In the genomic region with DNA sequence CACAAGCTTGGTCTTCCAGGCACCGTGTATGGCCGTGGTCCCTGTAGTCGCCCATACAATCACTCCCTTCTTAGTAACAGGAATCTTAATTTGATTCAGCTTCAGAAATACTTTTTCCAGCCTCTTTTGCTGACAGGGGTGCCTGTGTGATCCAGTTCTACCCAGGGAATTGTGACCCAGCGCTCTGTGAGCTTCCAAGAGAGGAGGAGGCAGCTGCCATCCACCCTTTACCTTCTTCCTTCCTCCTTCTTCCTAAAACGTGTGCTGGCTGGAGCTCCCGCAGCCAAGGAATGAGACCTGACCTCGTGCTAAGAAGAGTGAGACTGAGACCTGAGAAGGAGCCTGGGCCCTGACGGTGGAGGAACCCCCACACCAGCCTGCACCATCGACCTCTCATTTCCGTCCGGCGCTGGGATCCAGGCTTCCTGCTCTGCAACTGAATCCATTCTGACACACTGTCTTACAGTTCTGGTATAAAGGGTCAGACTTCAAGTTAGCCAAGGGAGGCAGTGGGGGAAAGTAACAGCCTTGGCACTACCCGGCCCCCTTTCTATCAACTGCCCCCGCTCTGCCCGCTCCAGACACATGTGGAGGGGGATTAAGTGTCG, we compare ENCODE assay signal across 1 cellular context.
TF ChIP-seq lines count a peak whose summit lies in the region.

No MANE protein-coding gene starts in this region.

TF ChIP-seq in H1, 55 proteins besides CTCF, POLR2A, EP300 and RAD21:
- no peak for TF ChIP-seq NRF1 (IDR thresholded peaks at IDR 0.05; ENCODE audit: low read depth, low read length)
- TF ChIP-seq, protein P1, sequence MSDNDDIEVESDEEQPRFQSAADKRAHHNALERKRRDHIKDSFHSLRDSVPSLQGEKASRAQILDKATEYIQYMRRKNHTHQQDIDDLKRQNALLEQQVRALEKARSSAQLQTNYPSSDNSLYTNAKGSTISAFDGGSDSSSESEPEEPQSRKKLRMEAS (IDR thresholded peaks at IDR 0.05), result peak; percentile 42; the same call in 1 of the 2 replicates
